Comparison of ENCODE assay signal across 8 cellular contexts in the genomic region with DNA sequence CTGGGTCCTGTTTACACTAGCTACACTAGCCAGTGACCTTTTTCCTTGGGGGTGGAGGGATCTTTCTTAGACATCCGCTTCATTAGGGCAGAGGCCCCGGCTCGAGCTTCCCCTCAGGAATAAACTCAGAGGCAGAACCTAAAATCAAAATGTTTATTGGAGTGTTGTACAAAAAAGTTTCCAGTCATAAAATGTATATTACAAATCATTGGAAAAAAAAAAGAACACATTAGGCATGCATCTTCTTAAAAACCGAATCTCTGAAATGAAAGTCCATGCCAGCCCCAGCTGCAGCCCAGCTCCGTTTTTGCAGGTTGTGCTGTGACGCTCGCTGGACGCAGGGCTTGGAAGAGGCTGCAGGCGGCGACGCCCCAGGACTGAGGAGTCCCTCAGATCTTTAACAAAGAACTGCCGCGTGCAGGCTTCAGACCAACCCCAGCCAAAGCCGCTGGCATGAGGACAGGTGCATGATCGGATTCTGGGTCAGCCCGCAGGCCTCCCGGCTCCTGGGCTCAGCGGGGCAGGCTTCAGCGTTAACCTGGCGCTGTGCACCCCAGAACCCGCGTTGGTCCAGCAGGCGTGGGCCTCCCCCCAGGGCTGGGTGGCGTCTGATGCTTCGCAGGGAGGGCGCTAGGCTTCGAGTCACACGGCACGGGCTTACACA. TPM values are rescaled to one million over a fixed set of nuclear protein-coding genes. Genes with fewer than 3 reads are reported as not detected.
DNase-seq lines count a peak whose midpoint lies in the region; ATAC-seq and TF ChIP-seq lines count a peak whose summit lies in the region.

No MANE protein-coding gene starts in this region.

- H3K4me3 Mint-ChIP-seq in HFFc6 = peak overlapping the region; percentile 93
- H3K4me3 Mint-ChIP-seq in activated naive CD8-positive, alpha-beta T cell treated with anti-CD3 and anti-CD28 coated beads, Interleukin-2, amount 50 U/mL, for 24 hours = peak overlapping the region; percentile 92

- peak overlapping the region; percentile 70 for H2AFZ ChIP-seq in hepatocyte

- no peaks in the 10 kb centered on the region for H3K9me2 ChIP-seq in hepatocyte (replicated peaks; ENCODE audit: insufficient read depth)

- H3K27me3 Mint-ChIP-seq in HFFc6 (ENCODE audit: insufficient read depth) = peaks cover 2% of the 10 kb centered on the region
- peaks cover 3% of the 10 kb centered on the region for H3K27me3 Mint-ChIP-seq in activated naive CD8-positive, alpha-beta T cell treated with anti-CD3 and anti-CD28 coated beads, Interleukin-2, amount 50 U/mL, for 24 hours

- H3K4me3 ChIP-seq in AG09309 (ENCODE audit: control insufficient read depth, low read depth, low read length) (peak overlapping the region; percentile 76), hepatocyte (no peak overlapping the region), retinal pigment epithelial cell (ENCODE audit: low read length) (peak overlapping the region; percentile 68)

- no peaks in the 10 kb centered on the region for H3K9me3 Mint-ChIP-seq in HFFc6
- no peaks in the 10 kb centered on the region for H3K9me3 Mint-ChIP-seq in activated naive CD8-positive, alpha-beta T cell treated with anti-CD3 and anti-CD28 coated beads, Interleukin-2, amount 50 U/mL, for 24 hours

- peaks cover 12% of the 10 kb centered on the region for H3K4me1 Mint-ChIP-seq in HFFc6 (ENCODE audit: low read depth)
- H3K4me1 Mint-ChIP-seq in activated naive CD8-positive, alpha-beta T cell treated with anti-CD3 and anti-CD28 coated beads, Interleukin-2, amount 50 U/mL, for 24 hours = peaks cover 12% of the 10 kb centered on the region

- peak overlapping the region; percentile 96 for H3K27ac ChIP-seq in hepatocyte

- H3K4me1 ChIP-seq in hepatocyte (ENCODE audit: insufficient read depth) = peaks cover 28% of the 10 kb centered on the region

- TF ChIP-seq CTCF in AG09309 (IDR thresholded peaks at IDR 0.05; ENCODE audit: control insufficient read depth, insufficient read depth, low read depth, low read length, missing control alignments) (no peak), HFFc6 (IDR thresholded peaks at IDR 0.05) (no peak), hepatocyte (IDR thresholded peaks at IDR 0.05; ENCODE audit: poor library complexity) (no peak), retinal pigment epithelial cell (conservative IDR thresholded peaks at IDR 0.05; ENCODE audit: low read depth, low read length) (no peak), GM10248 (IDR thresholded peaks at IDR 0.05; ENCODE audit: control extremely low read depth, extremely low read depth, low read depth, missing control alignments) (no peak)

- 62% methylated on average over 29 of the region's 29 CpGs for WGBS in hepatocyte (ENCODE audit: low lambda C conversion rate, missing lambda C conversion rate)

- H4K20me1 ChIP-seq in hepatocyte (ENCODE audit: insufficient read depth, poor library complexity, severe bottlenecking) = peaks cover 34% of the 10 kb centered on the region

- no peaks in the 10 kb centered on the region for H3K9me3 ChIP-seq in hepatocyte (ENCODE audit: low read depth)

- peak overlapping the region; percentile 98 for H3K27ac Mint-ChIP-seq in HFFc6
- H3K27ac Mint-ChIP-seq in activated naive CD8-positive, alpha-beta T cell treated with anti-CD3 and anti-CD28 coated beads, Interleukin-2, amount 50 U/mL, for 24 hours = peak overlapping the region; percentile 99

- 0 out of 2 replicates have a peak, but pooled peaks cover 4% of the 10 kb centered on the region for H3K36me3 Mint-ChIP-seq in HFFc6 (ENCODE audit: low read depth)
- H3K36me3 Mint-ChIP-seq in activated naive CD8-positive, alpha-beta T cell treated with anti-CD3 and anti-CD28 coated beads, Interleukin-2, amount 50 U/mL, for 24 hours (ENCODE audit: low read depth) = peaks cover 19% of the 10 kb centered on the region

- POLR2A ChIA-PET in GM10248 (lab: Yijun Ruan, JAX) = interaction anchor here (1.1 to 1.3 kb wide), 5 partner anchors 13 to 50 kb away, joined by 3 to 12 read pairs (median 4); a partner anchor contains a TSS

- CTCF ChIA-PET in GM10248 (lab: Yijun Ruan, JAX) = interaction anchor here (0.8 to 1.8 kb wide), 6 partner anchors 10 to 321 kb away, joined by 3 to 6 read pairs (median 4); a partner anchor contains a TSS

- H3K36me3 ChIP-seq in hepatocyte (replicated peaks; ENCODE audit: insufficient read depth, low read depth) = no peaks in the 10 kb centered on the region

- peaks cover 32% of the 10 kb centered on the region for H3K79me2 ChIP-seq in hepatocyte

- ATAC-seq in activated naive CD8-positive, alpha-beta T cell treated with anti-CD3 and anti-CD28 coated beads, Interleukin-2, amount 50 U/mL, for 24 hours = no peak
- ATAC-seq in GM21381 (IDR thresholded peaks at IDR 0.05; ENCODE audit: unreplicated experiment) = no peak
- no peak for ATAC-seq in HG03378 (IDR thresholded peaks at IDR 0.05; ENCODE audit: unreplicated experiment)

- DNase-seq in AG09309 (ENCODE audit: low read depth) = no peak
- no peak for DNase-seq in HFFc6
- DNase-seq in activated naive CD8-positive, alpha-beta T cell treated with anti-CD3 and anti-CD28 coated beads, Interleukin-2, amount 50 U/mL, for 24 hours = no peak
- DNase-seq in hepatocyte (ENCODE audit: low spot score) = no peak
- no peak for DNase-seq in retinal pigment epithelial cell (ENCODE audit: low read depth)
- no peak for DNase-seq in GM10248 (ENCODE audit: extremely low spot score)

- no peaks in the 10 kb centered on the region for H3K27me3 ChIP-seq in hepatocyte

- H3K4me2 ChIP-seq in hepatocyte = peak overlapping the region; percentile 98

RNA-seq across cellular contexts. Expression of a gene that starts 0.8 kb away (rescaled TPM):
- 100 to 1,000 TPM in 3 of 6 experiments, 10 to 100 TPM in 3; 87.2 to 124 (median 98.8) TPM for total RNA-seq in HFFc6 (2021; fragmentation: NEBNext Ultra II Directional; extraction: Animal tissue kit (Norgen Biotek cat#: 25700))
- 38.3 and 47.4 TPM in 2 replicates for total RNA-seq in hepatocyte
- 188 and 213 TPM in 2 replicates for polyA plus RNA-seq in hepatocyte

RNA-seq across cellular contexts. Expression of a gene that starts 28.6 kb away (rescaled TPM):
- total RNA-seq in HFFc6 (2021; fragmentation: NEBNext Ultra II Directional; extraction: Animal tissue kit (Norgen Biotek cat#: 25700)) = 100 to 1,000 TPM in 5 of 6 experiments, 10 to 100 TPM in 1; 77.6 to 131 (median 121) TPM
- 44.7 and 48.4 TPM in 2 replicates for total RNA-seq in hepatocyte
- polyA plus RNA-seq in hepatocyte = 28.9 and 42.0 TPM in 2 replicates

RNA-seq across cellular contexts. Expression of a gene that starts 47.8 kb away (rescaled TPM):
- total RNA-seq in HFFc6 (2021; fragmentation: NEBNext Ultra II Directional; extraction: Animal tissue kit (Norgen Biotek cat#: 25700)) = 10 to 100 TPM; 35.5 to 55.7 (median 39.1) TPM
- total RNA-seq in hepatocyte = 126 and 129 TPM in 2 replicates
- polyA plus RNA-seq in hepatocyte = 229 and 299 TPM in 2 replicates
